8 cellular contexts compared by ENCODE assay signal in the genomic region with DNA sequence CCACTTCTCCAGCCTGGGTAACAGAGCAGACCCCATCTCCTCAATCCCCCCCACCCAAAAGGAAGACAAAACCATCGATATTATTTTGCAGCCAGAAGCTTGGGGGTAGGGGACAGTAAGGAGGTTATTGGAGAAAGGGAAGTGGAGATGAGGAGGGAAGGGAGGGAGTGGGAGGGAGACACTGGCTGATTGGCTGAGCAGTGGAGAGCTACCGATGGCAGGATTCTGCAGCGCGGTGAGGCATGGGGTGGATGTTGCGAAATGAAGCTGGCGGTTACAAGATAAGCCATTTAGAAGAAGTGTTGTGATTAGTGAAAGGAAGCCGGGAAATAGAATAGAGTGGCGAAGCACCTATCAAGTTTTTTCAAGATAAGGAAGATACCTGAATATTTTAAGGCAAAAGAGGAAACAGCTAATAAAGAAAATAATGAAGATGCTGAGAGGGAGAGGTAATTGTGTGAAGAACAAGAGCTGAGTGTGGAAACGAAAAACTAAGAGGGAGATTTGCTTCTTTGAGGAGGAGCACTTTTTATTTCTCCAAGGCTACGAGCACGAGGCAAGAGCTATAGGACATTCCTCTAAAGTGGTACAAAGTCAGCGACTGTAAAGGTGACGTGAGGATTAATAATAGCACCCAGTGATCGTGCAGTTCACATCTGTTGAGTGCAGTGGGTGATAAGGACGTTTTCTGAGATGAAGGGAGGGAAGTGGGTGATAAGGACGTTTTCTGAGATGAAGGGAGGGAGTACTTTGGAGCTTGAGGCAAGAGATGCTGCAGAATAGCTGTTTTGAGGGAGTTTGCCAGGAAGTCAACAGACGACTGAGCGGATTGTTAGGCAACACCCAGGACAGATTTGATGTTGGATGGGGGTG.
DNase-seq lines count a peak whose midpoint lies in the region; ATAC-seq and TF ChIP-seq lines count a peak whose summit lies in the region.
"Had no signal": no experiment of that assay in that cellular context is flagged by ENCODE, and none has a peak within 500 bp of the region (broad histone marks: within the 10 kb centered on the region; RNA-seq: fewer than 3 reads in every experiment).

No MANE protein-coding gene starts in this region.

- peaks cover 24% of the 10 kb centered on the region for H3K4me1 Mint-ChIP-seq in activated CD4-positive, alpha-beta T cell treated with anti-CD3 and anti-CD28 coated beads, Interleukin-2, amount 10 ng/mL, durations not matched to agents 7 days and 5 days

- no peaks in the 10 kb centered on the region for H3K27me3 ChIP-seq in left ventricle myocardium inferior (ENCODE audit: low read depth)

- peak overlapping the region; percentile 54 for H3K27ac ChIP-seq in left ventricle myocardium inferior (replicated peaks)

- peaks cover 2% of the 10 kb centered on the region for H3K27me3 Mint-ChIP-seq in activated CD4-positive, alpha-beta T cell treated with anti-CD3 and anti-CD28 coated beads, Interleukin-2, amount 10 ng/mL, durations not matched to agents 7 days and 5 days

- DNase-seq in Kasumi-1 (lab: John Stamatoyannopoulos, UW) (peak; percentile 97), left ventricle myocardium inferior (peak; percentile 34), DMS114 treated with DMSO at 0.1 percent for 48 hours (lab: John Stamatoyannopoulos, UW; ENCODE audit: unreplicated experiment) (no peak), DMS153 (lab: John Stamatoyannopoulos, UW) (no peak)
- DNase-seq in activated CD4-positive, alpha-beta T cell treated with anti-CD3 and anti-CD28 coated beads, Interleukin-2, amount 10 ng/mL, durations not matched to agents 7 days and 5 days, result no peak
- peak; percentile 2 to 26 for DNase-seq in stimulated activated CD4-positive, alpha-beta T cell treated with anti-CD3 and anti-CD28 coated beads, Interleukin-2, amount 100 ng/mL, for 48 hours
- DNase-seq: activated gamma-delta T cell had no signal

- intact Hi-C loops in left ventricle myocardium inferior (cut with micrococcal nuclease), result no loop called here

- H3K36me3 ChIP-seq in left ventricle myocardium inferior, result no peaks in the 10 kb centered on the region

- no peak for ATAC-seq in HG03108 (IDR thresholded peaks at IDR 0.05; ENCODE audit: unreplicated experiment)

- H3K9me3 ChIP-seq in left ventricle myocardium inferior (replicated peaks), result no peaks in the 10 kb centered on the region

- peak overlapping the region; percentile 46 for H3K27ac Mint-ChIP-seq in activated CD4-positive, alpha-beta T cell treated with anti-CD3 and anti-CD28 coated beads, Interleukin-2, amount 10 ng/mL, durations not matched to agents 7 days and 5 days

- POLR2A ChIA-PET in activated CD4-positive, alpha-beta T cell treated with anti-CD3 and anti-CD28 coated beads, Interleukin-2, amount 10 ng/mL, durations not matched to agents 7 days and 5 days (lab: Charles Lee), result no interaction called here

- CTCF ChIA-PET in activated CD4-positive, alpha-beta T cell treated with anti-CD3 and anti-CD28 coated beads, Interleukin-2, amount 10 ng/mL, durations not matched to agents 7 days and 5 days (lab: Charles Lee), result interaction anchor here (0.6 to 1.4 kb wide), 5 partner anchors 9 to 245 kb away, joined by 3 to 4 read pairs (median 3); no protein-coding TSS in a partner anchor

- H3K9me3 Mint-ChIP-seq in activated CD4-positive, alpha-beta T cell treated with anti-CD3 and anti-CD28 coated beads, Interleukin-2, amount 10 ng/mL, durations not matched to agents 7 days and 5 days, result no peaks in the 10 kb centered on the region

- peak overlapping the region; percentile 30 for H3K4me3 Mint-ChIP-seq in activated CD4-positive, alpha-beta T cell treated with anti-CD3 and anti-CD28 coated beads, Interleukin-2, amount 10 ng/mL, durations not matched to agents 7 days and 5 days

- no peak for TF ChIP-seq CTCF in left ventricle myocardium inferior (IDR thresholded peaks at IDR 0.05; ENCODE audit: borderline replicate concordance)

- no peaks in the 10 kb centered on the region for H3K36me3 Mint-ChIP-seq in activated CD4-positive, alpha-beta T cell treated with anti-CD3 and anti-CD28 coated beads, Interleukin-2, amount 10 ng/mL, durations not matched to agents 7 days and 5 days (ENCODE audit: low read depth)

- H3K4me3 ChIP-seq in left ventricle myocardium inferior, result peak overlapping the region; percentile 39

- peaks cover 19% of the 10 kb centered on the region for H3K4me1 ChIP-seq in left ventricle myocardium inferior

Comparison
In these comparisons a context has a peak if more than half of its experiments do, and no peak if none do; other contexts are left out.
1. DNase-seq: peak in Kasumi-1 (2 of 2), left ventricle myocardium inferior (single experiment) and stimulated activated CD4-positive, alpha-beta T cell treated with anti-CD3 and anti-CD28 coated beads, Interleukin-2, amount 100 ng/mL, for 48 hours (2 of 2); none in activated CD4-positive, alpha-beta T cell treated with anti-CD3 and anti-CD28 coated beads, Interleukin-2, amount 10 ng/mL, durations not matched to agents 7 days and 5 days (single experiment), DMS114 treated with DMSO at 0.1 percent for 48 hours (single experiment) and DMS153 (single experiment).